ENCODE assay signal across 27 cellular contexts in the genomic region with DNA sequence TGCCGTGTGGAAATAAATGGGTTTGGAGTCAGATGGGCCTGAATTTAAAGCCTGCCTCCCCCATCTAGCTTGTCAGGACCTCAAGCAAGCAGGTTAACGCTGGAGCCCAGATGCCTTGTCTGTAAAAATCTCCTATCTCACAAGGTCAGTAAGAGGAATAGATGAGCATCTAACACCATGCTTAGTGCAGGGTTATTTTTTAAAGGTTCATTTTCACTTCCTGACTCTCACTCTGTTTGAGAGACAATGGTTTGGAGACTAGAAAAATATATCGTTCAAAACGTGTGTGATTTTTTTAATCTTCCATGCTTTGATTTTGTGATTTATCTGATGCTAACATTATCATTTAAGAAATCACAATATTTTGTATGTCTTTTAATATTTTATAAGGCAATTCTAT.
"Had no signal": no experiment of that assay in that cellular context is flagged by ENCODE, and none has a peak within 500 bp of the region (broad histone marks: within the 10 kb centered on the region; RNA-seq: fewer than 3 reads in every experiment).

No MANE protein-coding gene starts in this region.

- H3K27me3 ChIP-seq: heart left ventricle, right atrium auricular region, suprapubic skin, tibial artery, upper lobe of right lung had no signal

- H3K27ac Mint-ChIP-seq: activated CD4-positive, alpha-beta T cell treated with anti-CD3 and anti-CD28 coated beads for 36 hours; endodermal cell; immature natural killer cell; mesothelial cell of epicardium had no signal

- H3K9me3 ChIP-seq: tibial artery had no signal

- H3K4me3 Mint-ChIP-seq: activated CD4-positive, alpha-beta T cell treated with anti-CD3 and anti-CD28 coated beads for 36 hours; activated naive CD8-positive, alpha-beta T cell treated with anti-CD3 and anti-CD28 coated beads, Interleukin-2, amount 10 ng/mL, durations not matched to agents 7 days and 5 days; endodermal cell; immature natural killer cell; mesothelial cell of epicardium; naive B cell; neural crest cell; stimulated activated naive B cell treated with anti-CD40 and anti-IgM and Interleukin-4, amounts not matched to agents 10 μg/mL and 1 μg/mL and 100 μg/mL, for 72 hours had no signal

- H3K27ac ChIP-seq: heart left ventricle, right atrium auricular region, suprapubic skin, tibial artery, upper lobe of right lung had no signal

- H3K36me3 ChIP-seq: heart left ventricle, right atrium auricular region, suprapubic skin, tibial artery, upper lobe of right lung had no signal

- H3K36me3 Mint-ChIP-seq: immature natural killer cell, mesothelial cell of epicardium had no signal

- H3K4me1 Mint-ChIP-seq: immature natural killer cell had no signal

- H3K4me2 ChIP-seq: smooth muscle cell had no signal

- DNase-seq: activated CD4-positive, alpha-beta T cell treated with anti-CD3 and anti-CD28 coated beads for 36 hours; activated CD4-positive, alpha-beta T cell treated with anti-CD3 and anti-CD28 coated beads, Interleukin-2, amount 50 U/mL, for 48 hours; activated CD4-positive, CD25-positive, alpha-beta regulatory T cell; activated CD8-positive, alpha-beta memory T cell treated with anti-CD3 and anti-CD28 coated beads for 24 hours; activated naive CD4-positive, alpha-beta T cell; activated naive CD8-positive, alpha-beta T cell treated with anti-CD3 and anti-CD28 coated beads, Interleukin-2, amount 10 ng/mL, durations not matched to agents 7 days and 5 days; amniotic stem cell; caudate nucleus; foreskin fibroblast; heart left ventricle; hypothalamus; immature natural killer cell; kidney; naive B cell; stimulated activated CD4-positive, alpha-beta T cell treated with anti-CD3 and anti-CD28 coated beads, Interleukin-15, amount 100 ng/mL, for 24 hours; stimulated activated CD4-positive, alpha-beta T cell treated with anti-CD3 and anti-CD28 coated beads, Interleukin-2, amount 100 ng/mL, for 24 hours; stimulated activated naive B cell treated with anti-CD40 and anti-IgM and Interleukin-4, amounts not matched to agents 10 μg/mL and 1 μg/mL and 100 μg/mL, for 72 hours; SW 1271; tibial artery; upper lobe of right lung had no signal

- H3K27me3 Mint-ChIP-seq: activated CD4-positive, alpha-beta T cell treated with anti-CD3 and anti-CD28 coated beads for 36 hours; activated naive CD8-positive, alpha-beta T cell treated with anti-CD3 and anti-CD28 coated beads, Interleukin-2, amount 10 ng/mL, durations not matched to agents 7 days and 5 days; naive B cell; stimulated activated naive B cell treated with anti-CD40 and anti-IgM and Interleukin-4, amounts not matched to agents 10 μg/mL and 1 μg/mL and 100 μg/mL, for 72 hours had no signal

- ATAC-seq: activated CD4-positive, alpha-beta T cell treated with anti-CD3 and anti-CD28 coated beads for 36 hours; esophagus mucosa; heart left ventricle; stimulated activated naive B cell treated with anti-CD40 and anti-IgM and Interleukin-4, amounts not matched to agents 10 μg/mL and 1 μg/mL and 100 μg/mL, for 72 hours; upper lobe of right lung had no signal

- H3K4me1 ChIP-seq: right atrium auricular region, suprapubic skin, tibial artery, upper lobe of right lung had no signal

- H3K4me3 ChIP-seq: heart left ventricle, right atrium auricular region, smooth muscle cell, suprapubic skin, tibial artery, upper lobe of right lung had no signal
